Comparison of ENCODE assay signal across 19 cellular contexts in the genomic region with DNA sequence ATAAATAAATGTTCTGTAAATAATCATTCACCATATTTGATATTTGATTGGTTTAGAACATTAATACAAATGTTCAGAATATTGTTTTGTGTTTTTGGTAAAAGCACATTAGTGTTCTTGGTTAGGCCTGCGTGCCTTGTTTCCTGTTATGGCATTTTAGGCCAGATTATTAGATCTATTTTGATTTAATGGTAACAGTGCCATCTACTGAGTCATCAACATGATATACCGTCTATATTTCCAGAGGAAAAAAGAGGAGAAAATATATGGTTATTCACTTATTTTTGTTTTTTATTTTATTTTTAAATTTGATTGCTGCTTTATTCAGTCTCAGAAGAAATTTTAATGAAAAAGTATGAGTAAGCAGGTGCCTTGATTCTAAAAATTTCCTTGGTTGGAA.
DNase-seq lines count a peak whose midpoint lies in the region; ATAC-seq and TF ChIP-seq lines count a peak whose summit lies in the region.
"Had no signal": no experiment of that assay in that cellular context is flagged by ENCODE, and none has a peak within 500 bp of the region (broad histone marks: within the 10 kb centered on the region; RNA-seq: fewer than 3 reads in every experiment).

No MANE protein-coding gene starts in this region.

- peaks cover 10 to 17% of the 10 kb centered on the region in 2 donors for H3K9me3 Mint-ChIP-seq in activated naive CD4-positive, alpha-beta T cell treated with anti-CD3 and anti-CD28 coated beads, Interleukin-2, amount 50 U/mL, for 72 hours

- H3K9me3 ChIP-seq in left ventricle myocardium inferior (replicated peaks): peaks cover 9% of the 10 kb centered on the region
- peaks cover 0 to 8% of the 10 kb centered on the region in 2 donors for H3K9me3 ChIP-seq in right atrium auricular region

- no peak overlapping the region for H3K27ac ChIP-seq in left ventricle myocardium inferior (replicated peaks)
- H3K27ac ChIP-seq in right atrium auricular region: no peak overlapping the region

- H3K27me3 ChIP-seq in left ventricle myocardium inferior (ENCODE audit: low read depth): no peaks in the 10 kb centered on the region
- H3K27me3 ChIP-seq in right atrium auricular region: no peaks in the 10 kb centered on the region

- no peak overlapping the region for H3K27ac Mint-ChIP-seq in activated naive CD4-positive, alpha-beta T cell treated with anti-CD3 and anti-CD28 coated beads, Interleukin-2, amount 50 U/mL, for 72 hours
- H3K27ac Mint-ChIP-seq: CD14-positive monocyte had no signal

- DNase-seq in left ventricle myocardium inferior (no peak), right atrium auricular region (ENCODE audit: low spot score) (no peak), dermis blood vessel endothelial cell (peak; percentile 41), iris pigment epithelial cell (ENCODE audit: low read depth) (peak; percentile 7), T-helper 9 cell (no peak), SIG-M5 treated with dmso at 0.1 percent for 504 hours (lab: John Stamatoyannopoulos, UW; ENCODE audit: unreplicated experiment) (no peak), amygdala (lab: John Stamatoyannopoulos, UW) (no peak)
- no peak for DNase-seq in activated naive CD4-positive, alpha-beta T cell treated with anti-CD3 and anti-CD28 coated beads, Interleukin-2, amount 50 U/mL, for 72 hours (ENCODE audit: low spot score in 2 of 2)
- DNase-seq: 8988T; Calu3; DMS79; HCEC 1CT; NCI-H1436 treated with DMSO at 0.1 percent for 48 hours; NCI-H345; NCI-H526 treated with DMSO at 0.1 percent for 48 hours; NK-92 treated with Interleukin-12 subunit alpha and Interleukin-12 subunit beta, amount 100 ng/mL, for 24 hours; Right ventricle myocardium superior had no signal

- H3K4me3 ChIP-seq in left ventricle myocardium inferior: no peak overlapping the region
- no peak overlapping the region for H3K4me3 ChIP-seq in right atrium auricular region

- intact Hi-C loops in left ventricle myocardium inferior (cut with micrococcal nuclease): no loop called here

- H3K4me1 ChIP-seq in left ventricle myocardium inferior: peaks cover 24% of the 10 kb centered on the region
- peaks cover 0 to 16% of the 10 kb centered on the region in 2 donors for H3K4me1 ChIP-seq in right atrium auricular region

- no peaks in the 10 kb centered on the region for H3K36me3 ChIP-seq in left ventricle myocardium inferior
- no peaks in the 10 kb centered on the region for H3K36me3 ChIP-seq in right atrium auricular region

- no peak for ATAC-seq in activated naive CD4-positive, alpha-beta T cell treated with anti-CD3 and anti-CD28 coated beads, Interleukin-2, amount 50 U/mL, for 72 hours
- ATAC-seq: Panc1 had no signal

- TF ChIP-seq CTCF in left ventricle myocardium inferior (IDR thresholded peaks at IDR 0.05; ENCODE audit: borderline replicate concordance): peak; percentile 23
- TF ChIP-seq CTCF in right atrium auricular region (IDR thresholded peaks at IDR 0.05): peak in 1 of 2 donors; percentile 29

- H3K36me3 Mint-ChIP-seq in activated naive CD4-positive, alpha-beta T cell treated with anti-CD3 and anti-CD28 coated beads, Interleukin-2, amount 50 U/mL, for 72 hours: peaks cover 19 to 26% of the 10 kb centered on the region in 2 donors
- H3K36me3 Mint-ChIP-seq: CD14-positive monocyte had no signal

Comparison
In these comparisons a context has a peak if more than half of its experiments do, and no peak if none do; other contexts are left out.
1. DNase-seq: peak in dermis blood vessel endothelial cell (single experiment) and iris pigment epithelial cell (single experiment); none in left ventricle myocardium inferior (single experiment), right atrium auricular region (single experiment), T-helper 9 cell (single experiment), SIG-M5 treated with dmso at 0.1 percent for 504 hours (single experiment), activated naive CD4-positive, alpha-beta T cell treated with anti-CD3 and anti-CD28 coated beads, Interleukin-2, amount 50 U/mL, for 72 hours (0 of 2) and amygdala (0 of 56).